In genomic region chr18:43442571-43442970, GRCh38 we compare ENCODE assay signal across 15 cellular contexts.
"Had no signal": no experiment of that assay in that cellular context is flagged by ENCODE, and none has a peak within 500 bp of the region (broad histone marks: within the 10 kb centered on the region; RNA-seq: fewer than 3 reads in every experiment).

No MANE protein-coding gene starts in this region.

- H3K4me3 ChIP-seq: gastrocnemius medialis, heart left ventricle had no signal

- H3K36me3 ChIP-seq: gastrocnemius medialis, heart left ventricle had no signal

- DNase-seq: activated CD4-positive, alpha-beta T cell treated with anti-CD3 and anti-CD28 coated beads for 4 hours; activated CD8-positive, alpha-beta T cell treated with anti-CD3 and anti-CD28 coated beads for 36 hours; activated effector memory CD4-positive, alpha-beta T cell treated with Interleukin-2 at 50 U/mL for 16 hours; activated T-cell treated with anti-CD3 and anti-CD28 coated beads, Interleukin-2, amount 50 U/mL, for 4 hours; central memory CD4-positive, alpha-beta T cell; cortex of kidney; effector CD8-positive, alpha-beta T cell; gastrocnemius medialis; heart left ventricle; natural killer cell; stimulated activated CD4-positive, alpha-beta T cell treated with anti-CD3 and anti-CD28 coated beads, Interleukin-2, amount 100 ng/mL, for 48 hours had no signal

- H3K4me1 ChIP-seq: gastrocnemius medialis, heart left ventricle had no signal

- H3K27ac ChIP-seq: gastrocnemius medialis, heart left ventricle had no signal

- H3K27me3 ChIP-seq: gastrocnemius medialis, heart left ventricle had no signal

- FAIRE-seq: islet of Langerhans, TTC549 had no signal

- ATAC-seq: activated CD8-positive, alpha-beta T cell treated with anti-CD3 and anti-CD28 coated beads for 36 hours; activated T-cell treated with anti-CD3 and anti-CD28 coated beads, Interleukin-2, amount 50 U/mL, for 4 hours; gastrocnemius medialis; heart left ventricle; natural killer cell; stimulated activated memory B cell treated with anti-CD40 and anti-IgM and Interleukin-4, amounts not matched to agents 10 μg/mL and 1 μg/mL and 100 μg/mL, for 72 hours; WTC11 had no signal
